ENCODE assay signal across 20 cellular contexts in genomic region chr1:164137273-164137947, GRCh38.
DNase-seq lines count a peak whose midpoint lies in the region; ATAC-seq and TF ChIP-seq lines count a peak whose summit lies in the region.
"Had no signal": no experiment of that assay in that cellular context is flagged by ENCODE, and none has a peak within 500 bp of the region (broad histone marks: within the 10 kb centered on the region; RNA-seq: fewer than 3 reads in every experiment).

No MANE protein-coding gene starts in this region.

- DNase-seq in DMS79 treated with DMSO at 0.1 percent for 48 hours (lab: John Stamatoyannopoulos, UW) (peak; percentile 66), NCI-H1436 (lab: John Stamatoyannopoulos, UW) (peak; percentile 94), NCI-H748 (lab: John Stamatoyannopoulos, UW; ENCODE audit: unreplicated experiment) (peak; percentile 98), MV-4-11 (lab: John Stamatoyannopoulos, UW) (no peak)
- DNase-seq: ACHN; activated CD4-positive, alpha-beta T cell treated with anti-CD3 and anti-CD28 coated beads, Interleukin-2, amount 50 U/mL, for 48 hours; activated naive CD4-positive, alpha-beta T cell treated with anti-CD3 and anti-CD28 coated beads for 36 hours; activated T-cell treated with anti-CD3 and anti-CD28 coated beads for 4 hours; head of caudate nucleus; lower lobe of right lung; naive B cell; NCI-H446 treated with DMSO at 0.1 percent for 48 hours; SHP77; stimulated activated CD4-positive, alpha-beta T cell treated with anti-CD3 and anti-CD28 coated beads, Interleukin-2, amount 100 ng/mL, for 48 hours; T-helper 1 cell had no signal

- ATAC-seq in HG03025 (IDR thresholded peaks at IDR 0.05; ENCODE audit: low FRiP score, unreplicated experiment) (peak; percentile 49), GM21576 (IDR thresholded peaks at IDR 0.05; ENCODE audit: unreplicated experiment) (no peak), GM19324 (IDR thresholded peaks at IDR 0.05; ENCODE audit: low FRiP score, unreplicated experiment) (no peak), GM18505 (IDR thresholded peaks at IDR 0.05; ENCODE audit: unreplicated experiment) (no peak)
- ATAC-seq: HepG2, lower lobe of right lung had no signal

- no peak for TF ChIP-seq POLR2A in GM18505 (IDR thresholded peaks at IDR 0.05; ENCODE audit: borderline replicate concordance, extremely low read depth, insufficient read depth, insufficient read length)
